Comparison of ENCODE assay signal across 20 cellular contexts in genomic region chr9:134725605-134725940, GRCh38.
DNase-seq lines count a peak whose midpoint lies in the region; ATAC-seq and TF ChIP-seq lines count a peak whose summit lies in the region.
"Had no signal": no experiment of that assay in that cellular context is flagged by ENCODE, and none has a peak within 500 bp of the region (broad histone marks: within the 10 kb centered on the region; RNA-seq: fewer than 3 reads in every experiment).

No MANE protein-coding gene starts in this region.

- no CpG with 5 or more reads among the region's 4 CpGs for WGBS in IMR-90 (ENCODE audit: extremely low coverage in 2 of 2, insufficient read length in 1 of 2), 2 experiments

- H3K9me3 ChIP-seq in IMR-90 (ENCODE audit: control insufficient read depth, insufficient read depth, low read length) (no peaks in the 10 kb centered on the region), ascending aorta (no peaks in the 10 kb centered on the region)
- H3K9me3 ChIP-seq: breast epithelium had no signal

- H2BK15ac ChIP-seq in IMR-90 (ENCODE audit: low read depth, low read length): no peak overlapping the region

- H3K79me1 ChIP-seq in IMR-90 (ENCODE audit: low read depth in 1 of 2, low read length in 2 of 2): peaks cover 26 to 95% of the 10 kb centered on the region in 2 experiments

- no peak overlapping the region for H4K8ac ChIP-seq in IMR-90 (ENCODE audit: low read depth in 2 of 2, low read length in 2 of 2)

- no peak overlapping the region for H2BK20ac ChIP-seq in IMR-90 (ENCODE audit: low read depth, low read length)

- H3K4me3 ChIP-seq in IMR-90 (ENCODE audit: insufficient read depth, low read depth, low read length) (no peak overlapping the region), ascending aorta (no peak overlapping the region)
- H3K4me3 ChIP-seq: breast epithelium, lung, PC-9 had no signal

- no peak overlapping the region for H3K4ac ChIP-seq in IMR-90 (ENCODE audit: low read depth, low read length)

- no peak overlapping the region for H3K56ac ChIP-seq in IMR-90 (ENCODE audit: extremely low read depth, insufficient read depth, low read length)

- H3K27ac ChIP-seq in IMR-90 (ENCODE audit: insufficient read depth, low read length) (no peak overlapping the region), ascending aorta (no peak overlapping the region)
- H3K27ac ChIP-seq: breast epithelium, PC-9 had no signal

- no peak overlapping the region for H3K18ac ChIP-seq in IMR-90 (ENCODE audit: low read depth, low read length)

- no peak overlapping the region for H4K91ac ChIP-seq in IMR-90 (ENCODE audit: insufficient read depth, low read depth, low read length)

- H4K5ac ChIP-seq in IMR-90 (ENCODE audit: low read depth, low read length): no peak overlapping the region

- H3K4me1 ChIP-seq in IMR-90 (ENCODE audit: control insufficient read depth, insufficient read depth, low read length) (peaks cover 20% of the 10 kb centered on the region), ascending aorta (no peaks in the 10 kb centered on the region)
- H3K4me1 ChIP-seq: breast epithelium had no signal

- H2BK120ac ChIP-seq in IMR-90 (ENCODE audit: low read depth, low read length): no peak overlapping the region

- DNase-seq in Ammon's horn (ENCODE audit: low spot score) (peak; percentile 51), IMR-90 (peak; percentile 74), RPMI8226 (peak; percentile 79), globus pallidus (ENCODE audit: low spot score) (peak; percentile 9), ascending aorta (ENCODE audit: low spot score in 2 of 2) (no peak), NCI-H774 (lab: John Stamatoyannopoulos, UW) (no peak)
- DNase-seq: ACHN; activated B cell treated with CpG ODN at 0.5 μM for 24 hours; activated naive CD4-positive, alpha-beta T cell treated with Interleukin-2 at 50 U/mL for 16 hours; foreskin melanocyte; NCI-H1417 treated with DMSO at 0.1 percent for 48 hours; NCI-H446; nephron progenitor cell; PC-9; retina had no signal

- TF ChIP-seq POLR2A in IMR-90 (IDR thresholded peaks at IDR 0.05; ENCODE audit: low read depth, low read length): no peak

- H3K4me2 ChIP-seq in IMR-90 (ENCODE audit: low read depth, low read length): no peak overlapping the region
- H3K4me2 ChIP-seq: PC-9 had no signal

- intact Hi-C loops in IMR-90 (cut with micrococcal nuclease): loop anchor here (5.0 kb wide), 1 partner anchor 558 kb away; no protein-coding TSS in a partner anchor
- intact Hi-C loops in ascending aorta (cut with DNase I): no loop called here

- POLR2A ChIA-PET in IMR-90 (lab: Charles Lee; ENCODE audit: unreplicated experiment): no interaction called here

- TF ChIP-seq RAD21 in IMR-90 (IDR thresholded peaks at IDR 0.05; ENCODE audit: low read length): no peak

- dilution Hi-C loops in IMR-90 (cut with HindIII; ENCODE audit: low sequenced_read_pairs, unreplicated experiment): no loop called here

- H3K9ac ChIP-seq in IMR-90 (ENCODE audit: low read depth, low read length): no peak overlapping the region

- TF ChIP-seq CTCF in IMR-90 (conservative IDR thresholded peaks at IDR 0.05; ENCODE audit: low read depth, low read length) (no peak), ascending aorta (IDR thresholded peaks at IDR 0.05) (no peak)

- peak; percentile 59 for ATAC-seq in IMR-90 (ENCODE audit: low read depth)
- no peak for ATAC-seq in GM21723 (IDR thresholded peaks at IDR 0.05; ENCODE audit: unreplicated experiment)
- ATAC-seq in HG03108 (IDR thresholded peaks at IDR 0.05; ENCODE audit: unreplicated experiment): no peak
- ATAC-seq: SK-N-SH treated with all-trans-retinoic acid at 6 μM for 48 hours had no signal

- no TSS peak for BruUV-seq in IMR-90 (replicated peaks; lab: Mats Ljungman, UMichigan)

- H3K14ac ChIP-seq in IMR-90 (replicated peaks; ENCODE audit: low read depth, low read length): no peak overlapping the region

- in situ Hi-C loops in IMR-90 (cut with MboI; ENCODE audit: low sequenced_read_pairs): no loop called here

- peaks cover 96% of the 10 kb centered on the region for H4K20me1 ChIP-seq in IMR-90 (ENCODE audit: insufficient read depth, low read length)

- H2AK9ac ChIP-seq in IMR-90 (replicated peaks; ENCODE audit: low read depth, low read length, poor library complexity): no peak overlapping the region

- H3K9me1 ChIP-seq in IMR-90 (ENCODE audit: insufficient read depth, low read length): peaks cover 39% of the 10 kb centered on the region

- H3K27me3 ChIP-seq in IMR-90 (ENCODE audit: control insufficient read depth, insufficient read depth, low read length): no peaks in the 10 kb centered on the region
- no peaks in the 10 kb centered on the region for H3K27me3 ChIP-seq in ascending aorta
- H3K27me3 ChIP-seq: breast epithelium had no signal

- H3K36me3 ChIP-seq in IMR-90 (ENCODE audit: control insufficient read depth, insufficient read depth, low read length): peaks cover 71% of the 10 kb centered on the region
- H3K36me3 ChIP-seq in ascending aorta: peaks cover 10 to 24% of the 10 kb centered on the region in 2 donors
- H3K36me3 ChIP-seq: breast epithelium had no signal

- no peak overlapping the region for H2AK5ac ChIP-seq in IMR-90 (ENCODE audit: low read depth, low read length)

- H3K23ac ChIP-seq in IMR-90 (ENCODE audit: low read depth, low read length): no peak overlapping the region

- CTCF ChIA-PET in IMR-90 (lab: Yijun Ruan, JAX): no interaction called here

- H2AFZ ChIP-seq in IMR-90 (replicated peaks; ENCODE audit: low read length, poor library complexity): no peak overlapping the region
- H2AFZ ChIP-seq: PC-9 had no signal

- H2BK5ac ChIP-seq in IMR-90 (ENCODE audit: low read depth, low read length, poor library complexity, severe bottlenecking): no peak overlapping the region

TF ChIP-seq in IMR-90, 13 proteins besides CTCF, POLR2A, EP300 and RAD21:
- TF ChIP-seq BHLHE40 (IDR thresholded peaks at IDR 0.05; ENCODE audit: low read depth, low read length): no peak
- TF ChIP-seq RCOR1 (IDR thresholded peaks at IDR 0.05; ENCODE audit: insufficient replicate concordance, low read length): no peak
- no peak for TF ChIP-seq CHD1 (IDR thresholded peaks at IDR 0.05; ENCODE audit: low read depth, low read length)
- TF ChIP-seq CEBPB (IDR thresholded peaks at IDR 0.05; ENCODE audit: low read depth, low read length): no peak
- no peak for TF ChIP-seq NFE2L2 (IDR thresholded peaks at IDR 0.05; ENCODE audit: low read depth, low read length)
- TF ChIP-seq MXI1 (IDR thresholded peaks at IDR 0.05; ENCODE audit: borderline replicate concordance, low read depth, low read length): no peak
- no peak for TF ChIP-seq SMC3 (IDR thresholded peaks at IDR 0.05; ENCODE audit: low read depth, low read length)
- TF ChIP-seq MAFK (IDR thresholded peaks at IDR 0.05; ENCODE audit: low read depth, low read length): no peak
- no peak for TF ChIP-seq ELK1 (IDR thresholded peaks at IDR 0.05; ENCODE audit: borderline replicate concordance, low read depth, low read length)
- no peak for TF ChIP-seq MAZ (IDR thresholded peaks at IDR 0.05; ENCODE audit: borderline replicate concordance, low read depth, low read length)
- no peak for TF ChIP-seq RFX5 (IDR thresholded peaks at IDR 0.05; ENCODE audit: low read depth, low read length)
- TF ChIP-seq FOS (IDR thresholded peaks at IDR 0.05; ENCODE audit: low read depth, low read length): no peak

Comparison
In these comparisons a context has a peak if more than half of its experiments do, and no peak if none do; other contexts are left out.
1. DNase-seq: peak in Ammon's horn (single experiment), IMR-90 (single experiment), RPMI8226 (single experiment) and globus pallidus (single experiment); none in ascending aorta (0 of 2) and NCI-H774 (single experiment).